ENCODE assay signal across 8 cellular contexts in the genomic region with DNA sequence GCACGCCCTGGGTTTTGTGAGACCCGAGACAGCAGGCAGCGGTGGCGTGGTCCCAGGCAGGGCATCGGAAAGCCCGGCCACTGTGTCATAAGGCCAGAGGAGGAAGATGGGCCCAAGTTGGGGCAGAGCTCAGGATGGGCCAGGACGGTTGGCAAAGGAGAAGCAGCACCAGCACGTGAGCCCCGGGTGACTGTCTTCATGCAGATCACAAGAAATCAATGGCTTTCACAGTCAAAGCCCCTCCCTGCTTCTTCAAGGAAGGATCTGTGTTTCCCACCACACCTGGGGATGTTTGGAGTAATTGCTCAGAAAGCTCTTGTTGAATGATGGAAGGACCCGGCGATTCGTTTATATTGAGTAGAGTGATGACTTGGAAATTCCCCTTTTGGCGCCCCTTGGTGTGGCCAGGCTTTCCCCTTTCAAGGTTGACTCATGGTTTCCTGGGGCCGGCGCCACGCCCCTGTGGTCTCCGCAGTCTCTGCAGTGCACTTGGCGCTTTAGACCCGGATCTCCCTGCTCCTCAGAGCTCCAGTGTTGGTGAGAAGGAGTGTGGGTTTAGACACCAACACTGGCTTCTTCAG. TPM values are rescaled to one million over a fixed set of nuclear protein-coding genes. Genes with fewer than 3 reads are reported as not detected.
DNase-seq lines count a peak whose midpoint lies in the region; ATAC-seq and TF ChIP-seq lines count a peak whose summit lies in the region.

No MANE protein-coding gene starts in this region.

- no peak overlapping the region for H3K27ac Mint-ChIP-seq in glutamatergic neuron (ENCODE audit: unreplicated experiment)

- DNase-seq in RPMI7951 (ENCODE audit: low read depth) (peak; percentile 76), amniotic stem cell (lab: John Stamatoyannopoulos, UW) (no peak), glutamatergic neuron (no peak), pons (ENCODE audit: low spot score) (no peak)
- peak; percentile 73 for DNase-seq in activated naive CD4-positive, alpha-beta T cell treated with Interleukin-2 at 50 U/mL for 16 hours
- DNase-seq in stimulated activated CD4-positive, alpha-beta T cell treated with anti-CD3 and anti-CD28 coated beads, Interleukin-1b, Interleukin-23, amount 100 ng/mL, for 1 hour (ENCODE audit: low read depth in 2 of 2) = peak; percentile 20 to 26

- no peak for TF ChIP-seq CTCF in glutamatergic neuron (IDR thresholded peaks at IDR 0.05; ENCODE audit: partially characterized antibody, unreplicated experiment)

- ATAC-seq in GM18502 (IDR thresholded peaks at IDR 0.05; ENCODE audit: poor library complexity, unreplicated experiment) = peak; percentile 92
- ATAC-seq in HG02642 (IDR thresholded peaks at IDR 0.05; ENCODE audit: poor library complexity, unreplicated experiment) = peak; percentile 87

- H3K4me3 Mint-ChIP-seq in glutamatergic neuron (ENCODE audit: unreplicated experiment) = no peak overlapping the region

- H3K36me3 Mint-ChIP-seq in glutamatergic neuron (ENCODE audit: unreplicated experiment) = no peaks in the 10 kb centered on the region

- no peaks in the 10 kb centered on the region for H3K9me3 Mint-ChIP-seq in glutamatergic neuron (ENCODE audit: unreplicated experiment)

- no peaks in the 10 kb centered on the region for H3K27me3 Mint-ChIP-seq in glutamatergic neuron (ENCODE audit: unreplicated experiment)

- no peaks in the 10 kb centered on the region for H3K4me1 Mint-ChIP-seq in glutamatergic neuron (ENCODE audit: low read depth, unreplicated experiment)

RNA-seq across cellular contexts. Expression of gene IL31RA, which starts 52.1 kb away (rescaled TPM):
- 0.24 and 0.68 TPM in 2 replicates for total RNA-seq in RPMI7951 (2014; rRNA removed; shearing (Covaris generic))
- not detected for total RNA-seq in glutamatergic neuron (ENCODE audit: unreplicated experiment)

Comparison
In these comparisons a context has a peak if more than half of its experiments do, and no peak if none do; other contexts are left out.
1. DNase-seq: peak in RPMI7951 (single experiment), activated naive CD4-positive, alpha-beta T cell treated with Interleukin-2 at 50 U/mL for 16 hours (single experiment) and stimulated activated CD4-positive, alpha-beta T cell treated with anti-CD3 and anti-CD28 coated beads, Interleukin-1b, Interleukin-23, amount 100 ng/mL, for 1 hour (2 of 2); none in amniotic stem cell (single experiment), glutamatergic neuron (single experiment) and pons (single experiment).